ENCODE assay signal across 8 cellular contexts in the genomic region with DNA sequence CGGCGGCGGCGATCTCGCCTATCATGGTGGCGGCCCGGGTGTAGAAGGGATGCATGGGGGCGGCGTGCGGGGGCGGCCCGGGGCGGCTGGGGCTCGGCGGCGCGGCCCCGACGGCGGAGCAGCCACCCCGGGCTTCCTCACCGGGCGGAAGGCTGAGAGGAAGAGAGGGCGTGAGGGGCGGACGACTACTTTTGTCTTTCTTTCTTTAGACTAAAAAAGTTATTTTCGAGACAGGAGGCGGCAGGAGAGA. TPM values are rescaled to one million over a fixed set of nuclear protein-coding genes. Genes with fewer than 3 reads are reported as not detected.
DNase-seq lines count a peak whose midpoint lies in the region; ATAC-seq, FAIRE-seq and TF ChIP-seq lines count a peak whose summit lies in the region.

No MANE protein-coding gene starts in this region.

- peak overlapping the region; percentile 95 for H3K4me3 Mint-ChIP-seq in astrocyte (ENCODE audit: unreplicated experiment)

- H2AFZ ChIP-seq in astrocyte (ENCODE audit: low read depth, low read length) = no peak overlapping the region

- H3K27ac ChIP-seq in astrocyte (ENCODE audit: low read depth, low read length) (peak overlapping the region; percentile 97), suprapubic skin (peak overlapping the region; percentile 93)

- H3K9me3 Mint-ChIP-seq in astrocyte (ENCODE audit: unreplicated experiment) = no peaks in the 10 kb centered on the region

- TF ChIP-seq POLR2A in suprapubic skin (IDR thresholded peaks at IDR 0.05) = no peak

- DNase-seq in astrocyte (ENCODE audit: low read depth) = no peak
- no peak for DNase-seq in left lobe of liver (ENCODE audit: low spot score)
- no peak for DNase-seq in suprapubic skin (ENCODE audit: low spot score in 2 of 2)
- no peak for DNase-seq in NCI-H446 treated with DMSO at 0.1 percent for 48 hours (lab: John Stamatoyannopoulos, UW)
- no peak for DNase-seq in SW 1271 (lab: John Stamatoyannopoulos, UW)
- no peak for DNase-seq in MV-4-11 (lab: John Stamatoyannopoulos, UW)

- WGBS in suprapubic skin = 0% methylated on average over 11 of the region's 28 CpGs

- ATAC-seq in GM19023 (IDR thresholded peaks at IDR 0.05; ENCODE audit: unreplicated experiment) (peak; percentile 4), HG03432 (IDR thresholded peaks at IDR 0.05; ENCODE audit: unreplicated experiment) (peak; percentile 9), left lobe of liver (peak; percentile 12)

- peak overlapping the region; percentile 96 for H3K9ac ChIP-seq in astrocyte (ENCODE audit: low read length)

- H3K9me3 ChIP-seq in astrocyte (ENCODE audit: insufficient read depth, low read depth, low read length) (no peaks in the 10 kb centered on the region), suprapubic skin (no peaks in the 10 kb centered on the region)

- H3K4me2 ChIP-seq in astrocyte (ENCODE audit: low read length) = peak overlapping the region; percentile 87

- no peaks in the 10 kb centered on the region for H3K27me3 Mint-ChIP-seq in astrocyte (ENCODE audit: low read depth, unreplicated experiment)

- peak overlapping the region; percentile 99 for H3K27ac Mint-ChIP-seq in astrocyte (ENCODE audit: unreplicated experiment)

- H3K4me3 ChIP-seq in astrocyte (ENCODE audit: insufficient read depth, low read depth, low read length) = peak overlapping the region; percentile 92
- H3K4me3 ChIP-seq in suprapubic skin = peak overlapping the region; percentile 83

- peaks cover 45% of the 10 kb centered on the region for H4K20me1 ChIP-seq in astrocyte (ENCODE audit: insufficient read depth, low read length)

- TF ChIP-seq EP300 in suprapubic skin (IDR thresholded peaks at IDR 0.05) = no peak

- peaks cover 49% of the 10 kb centered on the region for H3K79me2 ChIP-seq in astrocyte (ENCODE audit: insufficient read depth, low read length)

- FAIRE-seq in astrocyte (lab: Jason Lieb, UNC) = no peak

- H3K36me3 ChIP-seq in astrocyte (ENCODE audit: insufficient read depth, low read length) (peaks cover 5% of the 10 kb centered on the region), suprapubic skin (peaks cover 19% of the 10 kb centered on the region)

- peaks cover 16% of the 10 kb centered on the region for H3K4me1 Mint-ChIP-seq in astrocyte (ENCODE audit: low read depth, unreplicated experiment)

- H3K36me3 Mint-ChIP-seq in astrocyte (ENCODE audit: low read depth, unreplicated experiment) = peaks cover 10% of the 10 kb centered on the region

- H3K27me3 ChIP-seq in astrocyte (ENCODE audit: insufficient read depth, low read length) (no peaks in the 10 kb centered on the region), suprapubic skin (no peaks in the 10 kb centered on the region)

- H3K4me1 ChIP-seq in astrocyte (ENCODE audit: insufficient read depth, low read length) = peaks cover 8% of the 10 kb centered on the region
- H3K4me1 ChIP-seq in suprapubic skin = peaks cover 16% of the 10 kb centered on the region

- no peak for TF ChIP-seq CTCF in astrocyte (IDR thresholded peaks at IDR 0.05; ENCODE audit: insufficient read depth, low read depth, low read length)
- TF ChIP-seq CTCF in suprapubic skin (IDR thresholded peaks at IDR 0.05) = no peak

RNA-seq across cellular contexts. Expression of a gene that starts 0.2 kb away (rescaled TPM):
- total RNA-seq in astrocyte (56.5 and 63.7 TPM in 2 replicates), left lobe of liver (55.0 TPM), suprapubic skin (100 to 1,000 TPM; 103 to 178 (median 156) TPM)
